Comparison of ENCODE assay signal across 1 cellular context in genomic region chr16:50024684-50025543, GRCh38.
TF ChIP-seq lines count a peak whose summit lies in the region.

A gene with protein sequence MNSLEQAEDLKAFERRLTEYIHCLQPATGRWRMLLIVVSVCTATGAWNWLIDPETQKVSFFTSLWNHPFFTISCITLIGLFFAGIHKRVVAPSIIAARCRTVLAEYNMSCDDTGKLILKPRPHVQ (plus strand): TSS chr16:50025225. CDS start chr16:50025316, 91 bp downstream.

TF ChIP-seq in K562, 482 proteins besides CTCF, POLR2A, EP300 and RAD21 (continued from another document and continues in another):
- TF ChIP-seq ZNF586 (CRISPR knock-in tag; conservative IDR thresholded peaks at IDR 0.05): no peak
- TF ChIP-seq ZNF316 (IDR thresholded peaks at IDR 0.05): peak; percentile 52; the same call in 1 of the 2 replicates
- TF ChIP-seq, protein P1, sequence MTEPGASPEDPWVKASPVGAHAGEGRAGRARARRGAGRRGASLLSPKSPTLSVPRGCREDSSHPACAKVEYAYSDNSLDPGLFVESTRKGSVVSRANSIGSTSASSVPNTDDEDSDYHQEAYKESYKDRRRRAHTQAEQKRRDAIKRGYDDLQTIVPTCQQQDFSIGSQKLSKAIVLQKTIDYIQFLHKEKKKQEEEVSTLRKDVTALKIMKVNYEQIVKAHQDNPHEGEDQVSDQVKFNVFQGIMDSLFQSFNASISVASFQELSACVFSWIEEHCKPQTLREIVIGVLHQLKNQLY (CRISPR knock-in tag; conservative IDR thresholded peaks at IDR 0.05): no peak
- no peak for TF ChIP-seq NR0B1 (IDR thresholded peaks at IDR 0.05; ENCODE audit: partially characterized antibody)
- TF ChIP-seq NFE2 (IDR thresholded peaks at IDR 0.05; ENCODE audit: low read depth): no peak
- no peak for TF ChIP-seq PTTG1 (tag; IDR thresholded peaks at IDR 0.05; ENCODE audit: low read depth)
- TF ChIP-seq, protein P2, sequence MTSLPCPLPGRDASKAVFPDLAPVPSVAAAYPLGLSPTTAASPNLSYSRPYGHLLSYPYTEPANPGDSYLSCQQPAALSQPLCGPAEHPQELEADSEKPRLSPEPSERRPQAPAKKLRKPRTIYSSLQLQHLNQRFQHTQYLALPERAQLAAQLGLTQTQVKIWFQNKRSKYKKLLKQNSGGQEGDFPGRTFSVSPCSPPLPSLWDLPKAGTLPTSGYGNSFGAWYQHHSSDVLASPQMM (CRISPR knock-in tag; IDR thresholded peaks at IDR 0.05): no peak
- TF ChIP-seq, protein P3, sequence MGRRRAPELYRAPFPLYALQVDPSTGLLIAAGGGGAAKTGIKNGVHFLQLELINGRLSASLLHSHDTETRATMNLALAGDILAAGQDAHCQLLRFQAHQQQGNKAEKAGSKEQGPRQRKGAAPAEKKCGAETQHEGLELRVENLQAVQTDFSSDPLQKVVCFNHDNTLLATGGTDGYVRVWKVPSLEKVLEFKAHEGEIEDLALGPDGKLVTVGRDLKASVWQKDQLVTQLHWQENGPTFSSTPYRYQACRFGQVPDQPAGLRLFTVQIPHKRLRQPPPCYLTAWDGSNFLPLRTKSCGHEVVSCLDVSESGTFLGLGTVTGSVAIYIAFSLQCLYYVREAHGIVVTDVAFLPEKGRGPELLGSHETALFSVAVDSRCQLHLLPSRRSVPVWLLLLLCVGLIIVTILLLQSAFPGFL (CRISPR knock-in tag; IDR thresholded peaks at IDR 0.05): no peak
- no peak for TF ChIP-seq KHSRP (IDR thresholded peaks at IDR 0.05)
- peak; percentile 59 for TF ChIP-seq PRDM10 (IDR thresholded peaks at IDR 0.05; ENCODE audit: partially characterized antibody)
- TF ChIP-seq, protein P4, sequence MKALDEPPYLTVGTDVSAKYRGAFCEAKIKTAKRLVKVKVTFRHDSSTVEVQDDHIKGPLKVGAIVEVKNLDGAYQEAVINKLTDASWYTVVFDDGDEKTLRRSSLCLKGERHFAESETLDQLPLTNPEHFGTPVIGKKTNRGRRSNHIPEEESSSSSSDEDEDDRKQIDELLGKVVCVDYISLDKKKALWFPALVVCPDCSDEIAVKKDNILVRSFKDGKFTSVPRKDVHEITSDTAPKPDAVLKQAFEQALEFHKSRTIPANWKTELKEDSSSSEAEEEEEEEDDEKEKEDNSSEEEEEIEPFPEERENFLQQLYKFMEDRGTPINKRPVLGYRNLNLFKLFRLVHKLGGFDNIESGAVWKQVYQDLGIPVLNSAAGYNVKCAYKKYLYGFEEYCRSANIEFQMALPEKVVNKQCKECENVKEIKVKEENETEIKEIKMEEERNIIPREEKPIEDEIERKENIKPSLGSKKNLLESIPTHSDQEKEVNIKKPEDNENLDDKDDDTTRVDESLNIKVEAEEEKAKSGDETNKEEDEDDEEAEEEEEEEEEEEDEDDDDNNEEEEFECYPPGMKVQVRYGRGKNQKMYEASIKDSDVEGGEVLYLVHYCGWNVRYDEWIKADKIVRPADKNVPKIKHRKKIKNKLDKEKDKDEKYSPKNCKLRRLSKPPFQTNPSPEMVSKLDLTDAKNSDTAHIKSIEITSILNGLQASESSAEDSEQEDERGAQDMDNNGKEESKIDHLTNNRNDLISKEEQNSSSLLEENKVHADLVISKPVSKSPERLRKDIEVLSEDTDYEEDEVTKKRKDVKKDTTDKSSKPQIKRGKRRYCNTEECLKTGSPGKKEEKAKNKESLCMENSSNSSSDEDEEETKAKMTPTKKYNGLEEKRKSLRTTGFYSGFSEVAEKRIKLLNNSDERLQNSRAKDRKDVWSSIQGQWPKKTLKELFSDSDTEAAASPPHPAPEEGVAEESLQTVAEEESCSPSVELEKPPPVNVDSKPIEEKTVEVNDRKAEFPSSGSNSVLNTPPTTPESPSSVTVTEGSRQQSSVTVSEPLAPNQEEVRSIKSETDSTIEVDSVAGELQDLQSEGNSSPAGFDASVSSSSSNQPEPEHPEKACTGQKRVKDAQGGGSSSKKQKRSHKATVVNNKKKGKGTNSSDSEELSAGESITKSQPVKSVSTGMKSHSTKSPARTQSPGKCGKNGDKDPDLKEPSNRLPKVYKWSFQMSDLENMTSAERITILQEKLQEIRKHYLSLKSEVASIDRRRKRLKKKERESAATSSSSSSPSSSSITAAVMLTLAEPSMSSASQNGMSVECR (CRISPR knock-in tag; IDR thresholded peaks at IDR 0.05): no peak
- TF ChIP-seq, protein P5, sequence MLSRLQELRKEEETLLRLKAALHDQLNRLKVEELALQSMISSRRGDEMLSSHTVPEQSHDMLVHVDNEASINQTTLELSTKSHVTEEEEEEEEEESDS (CRISPR knock-in tag; IDR thresholded peaks at IDR 0.05): no peak
- no peak for TF ChIP-seq ZNF165 (CRISPR knock-in tag; IDR thresholded peaks at IDR 0.05; ENCODE audit: borderline replicate concordance)
- peak; percentile 97 for TF ChIP-seq FOS (IDR thresholded peaks at IDR 0.05; ENCODE audit: extremely low read depth, insufficient read length)
- TF ChIP-seq TBP (optimal IDR thresholded peaks at IDR 0.05; ENCODE audit: low read depth, low read length): peak; percentile 49
- TF ChIP-seq MEF2D (tag; conservative IDR thresholded peaks at IDR 0.05; ENCODE audit: low read depth): no peak
- peak; percentile 76 for TF ChIP-seq ZFX (CRISPR knock-in tag; IDR thresholded peaks at IDR 0.05)
- TF ChIP-seq ZNF589 (CRISPR knock-in tag; IDR thresholded peaks at IDR 0.05; ENCODE audit: low read depth): no peak
- TF ChIP-seq NCOA2 (IDR thresholded peaks at IDR 0.05; ENCODE audit: partially characterized antibody in 2 of 2): no peak
- no peak for TF ChIP-seq CTCFL (IDR thresholded peaks at IDR 0.05; ENCODE audit: borderline replicate concordance, insufficient read depth, low read depth, low read length, poor library complexity, severe bottlenecking)
- TF ChIP-seq TEAD4 (IDR thresholded peaks at IDR 0.05; ENCODE audit: low read length): no peak
- TF ChIP-seq TEAD4 (CRISPR knock-in tag; IDR thresholded peaks at IDR 0.05; ENCODE audit: borderline replicate concordance): no peak
- no peak for TF ChIP-seq NR3C1 (CRISPR knock-in tag; IDR thresholded peaks at IDR 0.05)
- TF ChIP-seq NRF1 (conservative IDR thresholded peaks at IDR 0.05 in 1 of 2, IDR thresholded peaks at IDR 0.05 in 1 of 2): peak; percentile 20 to 43; a peak in 1 of 4 replicates
- no peak for TF ChIP-seq IRF2 (CRISPR knock-in tag; IDR thresholded peaks at IDR 0.05)
- TF ChIP-seq GTF2F1 (IDR thresholded peaks at IDR 0.05; ENCODE audit: low read depth, low read length): no peak
- TF ChIP-seq ZNF311 (CRISPR knock-in tag; IDR thresholded peaks at IDR 0.05): no peak
- TF ChIP-seq PHF8 (IDR thresholded peaks at IDR 0.05; ENCODE audit: borderline replicate concordance, low read length): peak; percentile 83; the same call in 1 of the 2 replicates
- TF ChIP-seq VEZF1 (CRISPR knock-in tag; IDR thresholded peaks at IDR 0.05): peak; percentile 99
- no peak for TF ChIP-seq MXI1 (IDR thresholded peaks at IDR 0.05; ENCODE audit: low read depth, low read length)
- no peak for TF ChIP-seq TFAM (CRISPR knock-in tag; conservative IDR thresholded peaks at IDR 0.05)
- TF ChIP-seq, protein P6, sequence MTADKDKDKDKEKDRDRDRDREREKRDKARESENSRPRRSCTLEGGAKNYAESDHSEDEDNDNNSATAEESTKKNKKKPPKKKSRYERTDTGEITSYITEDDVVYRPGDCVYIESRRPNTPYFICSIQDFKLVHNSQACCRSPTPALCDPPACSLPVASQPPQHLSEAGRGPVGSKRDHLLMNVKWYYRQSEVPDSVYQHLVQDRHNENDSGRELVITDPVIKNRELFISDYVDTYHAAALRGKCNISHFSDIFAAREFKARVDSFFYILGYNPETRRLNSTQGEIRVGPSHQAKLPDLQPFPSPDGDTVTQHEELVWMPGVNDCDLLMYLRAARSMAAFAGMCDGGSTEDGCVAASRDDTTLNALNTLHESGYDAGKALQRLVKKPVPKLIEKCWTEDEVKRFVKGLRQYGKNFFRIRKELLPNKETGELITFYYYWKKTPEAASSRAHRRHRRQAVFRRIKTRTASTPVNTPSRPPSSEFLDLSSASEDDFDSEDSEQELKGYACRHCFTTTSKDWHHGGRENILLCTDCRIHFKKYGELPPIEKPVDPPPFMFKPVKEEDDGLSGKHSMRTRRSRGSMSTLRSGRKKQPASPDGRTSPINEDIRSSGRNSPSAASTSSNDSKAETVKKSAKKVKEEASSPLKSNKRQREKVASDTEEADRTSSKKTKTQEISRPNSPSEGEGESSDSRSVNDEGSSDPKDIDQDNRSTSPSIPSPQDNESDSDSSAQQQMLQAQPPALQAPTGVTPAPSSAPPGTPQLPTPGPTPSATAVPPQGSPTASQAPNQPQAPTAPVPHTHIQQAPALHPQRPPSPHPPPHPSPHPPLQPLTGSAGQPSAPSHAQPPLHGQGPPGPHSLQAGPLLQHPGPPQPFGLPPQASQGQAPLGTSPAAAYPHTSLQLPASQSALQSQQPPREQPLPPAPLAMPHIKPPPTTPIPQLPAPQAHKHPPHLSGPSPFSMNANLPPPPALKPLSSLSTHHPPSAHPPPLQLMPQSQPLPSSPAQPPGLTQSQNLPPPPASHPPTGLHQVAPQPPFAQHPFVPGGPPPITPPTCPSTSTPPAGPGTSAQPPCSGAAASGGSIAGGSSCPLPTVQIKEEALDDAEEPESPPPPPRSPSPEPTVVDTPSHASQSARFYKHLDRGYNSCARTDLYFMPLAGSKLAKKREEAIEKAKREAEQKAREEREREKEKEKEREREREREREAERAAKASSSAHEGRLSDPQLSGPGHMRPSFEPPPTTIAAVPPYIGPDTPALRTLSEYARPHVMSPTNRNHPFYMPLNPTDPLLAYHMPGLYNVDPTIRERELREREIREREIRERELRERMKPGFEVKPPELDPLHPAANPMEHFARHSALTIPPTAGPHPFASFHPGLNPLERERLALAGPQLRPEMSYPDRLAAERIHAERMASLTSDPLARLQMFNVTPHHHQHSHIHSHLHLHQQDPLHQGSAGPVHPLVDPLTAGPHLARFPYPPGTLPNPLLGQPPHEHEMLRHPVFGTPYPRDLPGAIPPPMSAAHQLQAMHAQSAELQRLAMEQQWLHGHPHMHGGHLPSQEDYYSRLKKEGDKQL (CRISPR knock-in tag; IDR thresholded peaks at IDR 0.05; ENCODE audit: borderline replicate concordance): no peak
- no peak; the same call in 1 of the 2 replicates for TF ChIP-seq NFRKB (IDR thresholded peaks at IDR 0.05; ENCODE audit: low read depth)
- peak; percentile 67; the same call in 1 of the 2 replicates for TF ChIP-seq ESRRA (IDR thresholded peaks at IDR 0.05; ENCODE audit: borderline replicate concordance, low read depth)
- TF ChIP-seq, protein P7, sequence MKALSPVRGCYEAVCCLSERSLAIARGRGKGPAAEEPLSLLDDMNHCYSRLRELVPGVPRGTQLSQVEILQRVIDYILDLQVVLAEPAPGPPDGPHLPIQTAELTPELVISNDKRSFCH (CRISPR knock-in tag; IDR thresholded peaks at IDR 0.05): no peak
- TF ChIP-seq, protein P7 (tag; IDR thresholded peaks at IDR 0.05): no peak
- no peak for TF ChIP-seq GATA2 (CRISPR knock-in tag; IDR thresholded peaks at IDR 0.05)
- no peak for TF ChIP-seq ZNF696 (CRISPR knock-in tag; conservative IDR thresholded peaks at IDR 0.05)
